13 cellular contexts compared by ENCODE assay signal in genomic region chr20:63054103-63054474, GRCh38. TPM values are rescaled to one million over a fixed set of nuclear protein-coding genes. Genes with fewer than 3 reads are reported as not detected.
"Had no signal": no experiment of that assay in that cellular context is flagged by ENCODE, and none has a peak within 500 bp of the region (broad histone marks: within the 10 kb centered on the region; RNA-seq: fewer than 3 reads in every experiment).

No MANE protein-coding gene starts in this region.

- H3K36me3 Mint-ChIP-seq: natural killer cell treated with Interleukin-12 subunit alpha and Interleukin-12 subunit beta and Interleukin-15 and Interleukin-18, amount 100 ng/mL, for 72 hours had no signal

- H3K9me3 ChIP-seq: left lung, psoas muscle had no signal

- H3K4me3 ChIP-seq: left lung, psoas muscle, SK-N-MC had no signal

- H3K27ac Mint-ChIP-seq: activated T-cell treated with anti-CD3 and anti-CD28 coated beads, Interleukin-2, amount 50 U/mL, for 24 hours; natural killer cell treated with Interleukin-12 subunit alpha and Interleukin-12 subunit beta and Interleukin-15 and Interleukin-18, amount 100 ng/mL, for 72 hours; stimulated activated effector memory CD8-positive, alpha-beta T cell treated with anti-CD3 and anti-CD28 coated beads, Interleukin-12 subunit alpha, Interleukin-12 subunit beta, amount 100 ng/mL, for 72 hours had no signal

- H3K9me3 Mint-ChIP-seq: activated T-cell treated with anti-CD3 and anti-CD28 coated beads, Interleukin-2, amount 50 U/mL, for 24 hours; natural killer cell treated with Interleukin-12 subunit alpha and Interleukin-12 subunit beta and Interleukin-15 and Interleukin-18, amount 100 ng/mL, for 72 hours; stimulated activated effector memory CD8-positive, alpha-beta T cell treated with anti-CD3 and anti-CD28 coated beads, Interleukin-12 subunit alpha, Interleukin-12 subunit beta, amount 100 ng/mL, for 72 hours had no signal

- H3K36me3 ChIP-seq: left lung had no signal

- H3K4me1 Mint-ChIP-seq: stimulated activated effector memory CD8-positive, alpha-beta T cell treated with anti-CD3 and anti-CD28 coated beads, Interleukin-12 subunit alpha, Interleukin-12 subunit beta, amount 100 ng/mL, for 72 hours had no signal

- H3K4me3 Mint-ChIP-seq: activated T-cell treated with anti-CD3 and anti-CD28 coated beads, Interleukin-2, amount 50 U/mL, for 24 hours; natural killer cell treated with Interleukin-12 subunit alpha and Interleukin-12 subunit beta and Interleukin-15 and Interleukin-18, amount 100 ng/mL, for 72 hours; stimulated activated effector memory CD8-positive, alpha-beta T cell treated with anti-CD3 and anti-CD28 coated beads, Interleukin-12 subunit alpha, Interleukin-12 subunit beta, amount 100 ng/mL, for 72 hours had no signal

- ATAC-seq: left lung; psoas muscle; stimulated activated effector memory CD8-positive, alpha-beta T cell treated with anti-CD3 and anti-CD28 coated beads, Interleukin-12 subunit alpha, Interleukin-12 subunit beta, amount 100 ng/mL, for 72 hours had no signal

- H3K27ac ChIP-seq: left lung, psoas muscle, SK-N-MC had no signal

- DNase-seq: activated CD4-positive, alpha-beta T cell treated with anti-CD3 and anti-CD28 coated beads for 1 hour; activated CD4-positive, alpha-beta T cell treated with anti-CD3 and anti-CD28 coated beads, Interleukin-2, amount 50 U/mL, for 4 hours; activated T-cell treated with anti-CD3 and anti-CD28 coated beads, Interleukin-2, amount 50 U/mL, for 24 hours; mesenchymal stem cell; occipital lobe had no signal

RNA-seq across cellular contexts. Expression of gene BHLHE23, which starts 47.3 kb away (rescaled TPM):
- total RNA-seq: astrocyte; bronchial epithelial cell; dermis microvascular lymphatic vessel endothelial cell; left lung; natural killer cell treated with Interleukin-12 subunit alpha and Interleukin-12 subunit beta and Interleukin-15 and Interleukin-18, amount 100 ng/mL, for 72 hours; occipital lobe; psoas muscle had no signal
